In the genomic region with DNA sequence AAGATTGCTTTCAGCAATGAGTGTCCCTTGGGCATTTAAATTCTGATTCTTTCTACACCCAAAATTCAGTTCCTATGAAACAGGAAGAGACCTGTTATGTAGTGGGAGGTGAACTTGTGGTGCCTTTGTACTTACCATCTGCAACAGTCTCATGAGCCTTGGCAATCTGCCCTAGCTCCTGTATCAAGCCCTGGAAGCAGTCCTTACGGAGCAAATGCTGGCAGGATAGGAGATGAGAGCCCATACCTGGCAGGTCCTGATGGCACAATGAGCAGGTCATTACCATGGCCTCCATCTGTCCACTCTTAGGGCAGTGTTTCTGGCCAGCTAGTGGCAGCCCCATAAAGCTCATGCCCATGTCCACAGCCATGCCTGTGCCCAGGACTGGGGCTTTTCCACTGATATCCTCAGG, we compare ENCODE assay signal across 8 cellular contexts. TPM values are rescaled to one million over a fixed set of nuclear protein-coding genes. Genes with fewer than 3 reads are reported as not detected.
DNase-seq lines count a peak whose midpoint lies in the region; ATAC-seq and TF ChIP-seq lines count a peak whose summit lies in the region.

No MANE protein-coding gene starts in this region.

- TF ChIP-seq RAD21 in HCT116 (IDR thresholded peaks at IDR 0.05; ENCODE audit: low read depth) = no peak

- no peaks in the 10 kb centered on the region for H3K9me3 Mint-ChIP-seq in glutamatergic neuron (ENCODE audit: unreplicated experiment)

- RAD21 ChIA-PET in HCT116 (lab: Charles Lee; ENCODE audit: low non-redundant PET in 1 of 2, low total read pairs in 2 of 2, uncharacterized antibody in 2 of 2, unreplicated experiment in 2 of 2) = no interaction called here

- ATAC-seq in HCT116 = peak; percentile 35; the same call in 1 of the 2 replicates
- ATAC-seq in omental fat pad (ENCODE audit: low FRiP score) = no peak
- no peak for ATAC-seq in HG02623 (IDR thresholded peaks at IDR 0.05; ENCODE audit: unreplicated experiment)

- POLR2A ChIA-PET in HCT116 (lab: Charles Lee) = interaction anchor here (4.0 kb wide), 1 partner anchor 11 kb away, joined by 14 read pairs; a partner anchor contains a TSS

- DNase-seq in HCT116 (ENCODE audit: low read depth, low spot score) (no peak), RPMI7951 (ENCODE audit: low read depth) (peak; percentile 83), glutamatergic neuron (no peak), sigmoid colon (peak; percentile 82), omental fat pad (ENCODE audit: low spot score) (no peak)
- no peak for DNase-seq in activated T-cell treated with anti-CD3 and anti-CD28 coated beads, Interleukin-2, amount 50 U/mL, for 48 hours
- no peak for DNase-seq in activated naive CD4-positive, alpha-beta T cell (lab: John Stamatoyannopoulos, UW)

- no peak overlapping the region for H2AFZ ChIP-seq in HCT116 (ENCODE audit: low read depth, low read length, poor library complexity, severe bottlenecking)

- no TSS peak for BruUV-seq in HCT116 (replicated peaks; lab: Mats Ljungman, UMichigan)

- TF ChIP-seq CTCF in HCT116 (IDR thresholded peaks at IDR 0.05 in 2 of 3, conservative IDR thresholded peaks at IDR 0.05 in 1 of 3; ENCODE audit: borderline replicate concordance in 1 of 3, insufficient read depth in 1 of 3, low read depth in 2 of 3, low read length in 2 of 3) (no peak), glutamatergic neuron (IDR thresholded peaks at IDR 0.05; ENCODE audit: partially characterized antibody, unreplicated experiment) (no peak), sigmoid colon (IDR thresholded peaks at IDR 0.05) (no peak), omental fat pad (IDR thresholded peaks at IDR 0.05) (no peak)

- H3K4me3 Mint-ChIP-seq in glutamatergic neuron (ENCODE audit: unreplicated experiment) = peak overlapping the region; percentile 13

- no peaks in the 10 kb centered on the region for H3K36me3 Mint-ChIP-seq in glutamatergic neuron (ENCODE audit: unreplicated experiment)

- no peaks in the 10 kb centered on the region for H3K9me2 ChIP-seq in HCT116 (ENCODE audit: insufficient read depth)

- CTCF ChIA-PET in HCT116 (lab: Charles Lee) = no interaction called here

- WGBS in sigmoid colon, 2 donors = 0 to 65% methylated on average over 1 of the region's 1 CpG

- H3K4me1 ChIP-seq in HCT116 (ENCODE audit: control insufficient read depth in 1 of 2, insufficient read depth in 2 of 2, low read length in 2 of 2) (peaks cover 0 to 27% of the 10 kb centered on the region in 2 experiments; a peak in 2 of 4 replicates), sigmoid colon (peaks cover 0 to 21% (median 20%) of the 10 kb centered on the region in 4 donors)

- H3K9ac ChIP-seq in HCT116 (ENCODE audit: low read length) = no peak overlapping the region

- H3K27me3 Mint-ChIP-seq in glutamatergic neuron (ENCODE audit: unreplicated experiment) = no peaks in the 10 kb centered on the region

- H3K9me3 ChIP-seq in HCT116 (ENCODE audit: control insufficient read depth in 1 of 2, insufficient read depth in 1 of 2, low read depth in 1 of 2, low read length in 2 of 2) (no peaks in the 10 kb centered on the region), sigmoid colon (no peaks in the 10 kb centered on the region)

- intact Hi-C loops in HCT116 (cut with micrococcal nuclease) (no loop called here), sigmoid colon (cut with DNase I) (loop anchor here (2.0 kb wide), 1 partner anchor 67 kb away; no protein-coding TSS in a partner anchor)

- H3K4me2 ChIP-seq in HCT116 (ENCODE audit: low read length) = peak overlapping the region; percentile 7; the same call in 1 of the 2 replicates

- no peaks in the 10 kb centered on the region; the same call in 1 of the 2 replicates for H4K20me1 ChIP-seq in HCT116 (ENCODE audit: insufficient read depth)

- peak in 1 of 4 donors; percentile 16 for TF ChIP-seq EP300 in sigmoid colon (IDR thresholded peaks at IDR 0.05)

- H3K27me3 ChIP-seq in HCT116 (ENCODE audit: insufficient read depth, low read length) = no peaks in the 10 kb centered on the region
- H3K27me3 ChIP-seq in sigmoid colon = no peaks in the 10 kb centered on the region

- peak overlapping the region; percentile 28 for H3K27ac Mint-ChIP-seq in glutamatergic neuron (ENCODE audit: unreplicated experiment)

- peaks cover 16% of the 10 kb centered on the region for H3K4me1 Mint-ChIP-seq in glutamatergic neuron (ENCODE audit: low read depth, unreplicated experiment)

- no peaks in the 10 kb centered on the region; the same call in 1 of the 2 replicates for H3K79me2 ChIP-seq in HCT116 (ENCODE audit: insufficient read depth, low read length)

- no peak overlapping the region for H3K4me3 ChIP-seq in HCT116 (replicated peaks in 1 of 2; ENCODE audit: low read depth in 1 of 2, low read length in 2 of 2)
- no peak overlapping the region for H3K4me3 ChIP-seq in sigmoid colon

- H3K36me3 ChIP-seq in HCT116 (ENCODE audit: control insufficient read depth in 1 of 2, insufficient read depth in 2 of 2, low read length in 2 of 2) = peaks cover 9 to 37% of the 10 kb centered on the region in 2 experiments
- H3K36me3 ChIP-seq in sigmoid colon = no peaks in the 10 kb centered on the region

- no peak overlapping the region; the same call in 1 of the 2 replicates for H3K27ac ChIP-seq in HCT116 (ENCODE audit: low read depth, low read length)
- peak overlapping the region; percentile 76 to 89 (median 82) for H3K27ac ChIP-seq in sigmoid colon

- TF ChIP-seq POLR2A in HCT116 (IDR thresholded peaks at IDR 0.05; ENCODE audit: borderline replicate concordance, extremely low read depth, insufficient read depth, insufficient read length) (no peak), sigmoid colon (IDR thresholded peaks at IDR 0.05) (no peak)

TF ChIP-seq in HCT116, 20 proteins besides CTCF, POLR2A, EP300 and RAD21:
- no peak for TF ChIP-seq TCF7L2 (IDR thresholded peaks at IDR 0.05; ENCODE audit: borderline replicate concordance, extremely low read depth, insufficient read depth, insufficient read length)
- TF ChIP-seq, protein P1, sequence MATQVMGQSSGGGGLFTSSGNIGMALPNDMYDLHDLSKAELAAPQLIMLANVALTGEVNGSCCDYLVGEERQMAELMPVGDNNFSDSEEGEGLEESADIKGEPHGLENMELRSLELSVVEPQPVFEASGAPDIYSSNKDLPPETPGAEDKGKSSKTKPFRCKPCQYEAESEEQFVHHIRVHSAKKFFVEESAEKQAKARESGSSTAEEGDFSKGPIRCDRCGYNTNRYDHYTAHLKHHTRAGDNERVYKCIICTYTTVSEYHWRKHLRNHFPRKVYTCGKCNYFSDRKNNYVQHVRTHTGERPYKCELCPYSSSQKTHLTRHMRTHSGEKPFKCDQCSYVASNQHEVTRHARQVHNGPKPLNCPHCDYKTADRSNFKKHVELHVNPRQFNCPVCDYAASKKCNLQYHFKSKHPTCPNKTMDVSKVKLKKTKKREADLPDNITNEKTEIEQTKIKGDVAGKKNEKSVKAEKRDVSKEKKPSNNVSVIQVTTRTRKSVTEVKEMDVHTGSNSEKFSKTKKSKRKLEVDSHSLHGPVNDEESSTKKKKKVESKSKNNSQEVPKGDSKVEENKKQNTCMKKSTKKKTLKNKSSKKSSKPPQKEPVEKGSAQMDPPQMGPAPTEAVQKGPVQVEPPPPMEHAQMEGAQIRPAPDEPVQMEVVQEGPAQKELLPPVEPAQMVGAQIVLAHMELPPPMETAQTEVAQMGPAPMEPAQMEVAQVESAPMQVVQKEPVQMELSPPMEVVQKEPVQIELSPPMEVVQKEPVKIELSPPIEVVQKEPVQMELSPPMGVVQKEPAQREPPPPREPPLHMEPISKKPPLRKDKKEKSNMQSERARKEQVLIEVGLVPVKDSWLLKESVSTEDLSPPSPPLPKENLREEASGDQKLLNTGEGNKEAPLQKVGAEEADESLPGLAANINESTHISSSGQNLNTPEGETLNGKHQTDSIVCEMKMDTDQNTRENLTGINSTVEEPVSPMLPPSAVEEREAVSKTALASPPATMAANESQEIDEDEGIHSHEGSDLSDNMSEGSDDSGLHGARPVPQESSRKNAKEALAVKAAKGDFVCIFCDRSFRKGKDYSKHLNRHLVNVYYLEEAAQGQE (IDR thresholded peaks at IDR 0.05; ENCODE audit: low read depth) = no peak
- TF ChIP-seq SIN3A (IDR thresholded peaks at IDR 0.05; ENCODE audit: low read depth) = no peak
- TF ChIP-seq, protein P2, sequence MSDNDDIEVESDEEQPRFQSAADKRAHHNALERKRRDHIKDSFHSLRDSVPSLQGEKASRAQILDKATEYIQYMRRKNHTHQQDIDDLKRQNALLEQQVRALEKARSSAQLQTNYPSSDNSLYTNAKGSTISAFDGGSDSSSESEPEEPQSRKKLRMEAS (IDR thresholded peaks at IDR 0.05) = no peak
- no peak for TF ChIP-seq EZH2phosphoT487 (IDR thresholded peaks at IDR 0.05; ENCODE audit: borderline replicate concordance)

RNA-seq across cellular contexts. Expression of a gene that starts 10.8 kb away (rescaled TPM):
- total RNA-seq in HCT116 (2021; ENCODE audit: unreplicated experiment) (24.8 TPM), glutamatergic neuron (ENCODE audit: unreplicated experiment) (59.5 TPM), sigmoid colon (10 to 100 TPM in 2 of 4 donors, 1 to 10 TPM in 2; 1.8 to 24.4 (median 10.2) TPM), omental fat pad (10 to 100 TPM in 1 of 4 donors, 1 to 10 TPM in 3; 3.7 to 11.3 (median 5.1) TPM)
- polyA plus RNA-seq in HCT116 (2012) = 7.9 and 9.3 TPM in 2 replicates
- total RNA-seq in RPMI7951 (2014; rRNA removed; shearing (Covaris generic)) = 2.2 and 3.1 TPM in 2 replicates
- 1 to 10 TPM in 2 of 3 donors, under 1 TPM in 1; 0.60 to 4.9 (median 2.3) TPM for polyA plus RNA-seq in sigmoid colon

RNA-seq across cellular contexts. Expression of a gene that starts 10.9 kb away (rescaled TPM):
- total RNA-seq in HCT116 (2021; ENCODE audit: unreplicated experiment) (1,055 TPM), glutamatergic neuron (ENCODE audit: unreplicated experiment) (398 TPM), sigmoid colon (1,000 to 10,000 TPM; 1,472 to 2,262 (median 1,872) TPM), omental fat pad (100 to 1,000 TPM; 635 to 791 (median 757) TPM)
- polyA plus RNA-seq in HCT116 (2012) = 3,070 and 3,597 TPM in 2 replicates
- 953 and 1,057 TPM in 2 replicates for total RNA-seq in RPMI7951 (2014; rRNA removed; shearing (Covaris generic))
- polyA plus RNA-seq in sigmoid colon = 1,000 to 10,000 TPM; 3,631 to 4,200 (median 4,078) TPM

Comparison
In these comparisons a context has a peak if more than half of its experiments do, and no peak if none do; other contexts are left out.
1. DNase-seq: peak in RPMI7951 (single experiment) and sigmoid colon (single experiment); none in HCT116 (single experiment), glutamatergic neuron (single experiment), omental fat pad (single experiment), activated T-cell treated with anti-CD3 and anti-CD28 coated beads, Interleukin-2, amount 50 U/mL, for 48 hours (0 of 2) and activated naive CD4-positive, alpha-beta T cell (0 of 4).